19 cellular contexts compared by ENCODE assay signal in the genomic region with DNA sequence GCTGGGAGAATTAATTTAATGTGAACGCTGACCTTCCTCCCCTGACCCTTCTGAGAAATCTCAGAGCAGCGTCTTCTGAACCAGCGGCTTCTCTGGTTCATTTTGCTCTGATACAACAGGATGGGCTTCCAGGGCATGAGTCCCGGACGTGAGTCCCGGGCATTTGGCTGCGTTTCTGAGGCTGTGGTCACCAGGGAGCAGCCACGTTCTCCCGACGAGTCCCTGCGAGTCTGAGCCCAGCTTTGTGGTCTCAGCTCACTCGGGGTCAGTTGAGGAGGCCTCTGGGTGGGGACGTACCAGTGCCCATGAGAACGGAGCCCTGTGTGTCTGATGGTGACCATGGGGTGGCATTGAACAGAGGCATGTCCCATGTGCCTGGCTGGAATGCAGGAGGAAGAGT. TPM values are rescaled to one million over a fixed set of nuclear protein-coding genes. Genes with fewer than 3 reads are reported as not detected.
A peak's percentile ranks its signal among the peaks of the same experiment; 100 is the strongest.
DNase-seq lines count a peak whose midpoint lies in the region; ATAC-seq and TF ChIP-seq lines count a peak whose summit lies in the region.
"Had no signal": no experiment of that assay in that cellular context is flagged by ENCODE, and none has a peak within 500 bp of the region (broad histone marks: within the 10 kb centered on the region; RNA-seq: fewer than 3 reads in every experiment).

No MANE protein-coding gene starts in this region.

- H3K4me3 Mint-ChIP-seq in activated CD8-positive, alpha-beta memory T cell treated with anti-CD3 and anti-CD28 coated beads, Interleukin-2, amount 10 ng/mL, durations not matched to agents 7 days and 5 days, result no peak overlapping the region
- H3K4me3 Mint-ChIP-seq in chondrocyte (ENCODE audit: unreplicated experiment) (no peak overlapping the region), endodermal cell (no peak overlapping the region)
- no peak overlapping the region for H3K4me3 Mint-ChIP-seq in activated naive CD4-positive, alpha-beta T cell treated with anti-CD3 and anti-CD28 coated beads, Interleukin-2, amount 10 ng/mL, durations not matched to agents 7 days and 5 days
- H3K4me3 Mint-ChIP-seq: CD14-positive monocyte; CD4-positive, alpha-beta memory T cell; GM23338; HFFc6 had no signal

- no peaks in the 10 kb centered on the region for H3K36me3 ChIP-seq in neuronal stem cell (replicated peaks in 1 of 2; ENCODE audit: control insufficient read depth in 2 of 2, insufficient read depth in 2 of 2, low read length in 2 of 2)
- peaks cover 0 to 5% (median 0%) of the 10 kb centered on the region in 6 donors for H3K36me3 ChIP-seq in spleen
- no peaks in the 10 kb centered on the region for H3K36me3 ChIP-seq in endodermal cell (ENCODE audit: control insufficient read depth, insufficient read depth, low read length)
- H3K36me3 ChIP-seq: BLaER1 had no signal

- no peak for ATAC-seq in activated CD8-positive, alpha-beta memory T cell treated with anti-CD3 and anti-CD28 coated beads, Interleukin-2, amount 10 ng/mL, durations not matched to agents 7 days and 5 days
- ATAC-seq: GM23338, HCT116 had no signal

- H3K27me3 ChIP-seq in neuronal stem cell (ENCODE audit: control insufficient read depth in 3 of 3, insufficient read depth in 3 of 3, low read depth in 1 of 3, low read length in 3 of 3), result no peaks in the 10 kb centered on the region
- H3K27me3 ChIP-seq in spleen (replicated peaks in 1 of 7), result no peaks in the 10 kb centered on the region
- no peaks in the 10 kb centered on the region for H3K27me3 ChIP-seq in endodermal cell (ENCODE audit: control insufficient read depth, insufficient read depth, low read length, poor library complexity, severe bottlenecking)
- H3K27me3 ChIP-seq: BLaER1 had no signal

- no peak overlapping the region for H4K91ac ChIP-seq in neuronal stem cell (ENCODE audit: low read depth, low read length, poor library complexity)

- peaks cover 0 to 5% of the 10 kb centered on the region in 2 donors for H3K9me3 ChIP-seq in neuronal stem cell (replicated peaks in 1 of 2; ENCODE audit: control insufficient read depth in 2 of 2, insufficient read depth in 1 of 2, low read depth in 1 of 2, low read length in 2 of 2)
- peaks cover 0 to 8% (median 0%) of the 10 kb centered on the region in 8 donors for H3K9me3 ChIP-seq in spleen
- H3K9me3 ChIP-seq in endodermal cell (ENCODE audit: control insufficient read depth, low read length), result no peaks in the 10 kb centered on the region
- H3K9me3 ChIP-seq: BLaER1 had no signal

- CTCF ChIA-PET in activated CD8-positive, alpha-beta memory T cell treated with anti-CD3 and anti-CD28 coated beads, Interleukin-2, amount 10 ng/mL, durations not matched to agents 7 days and 5 days (lab: Charles Lee), result no interaction called here
- CTCF ChIA-PET in activated naive CD4-positive, alpha-beta T cell treated with anti-CD3 and anti-CD28 coated beads, Interleukin-2, amount 10 ng/mL, durations not matched to agents 7 days and 5 days (lab: Charles Lee), result no interaction called here

- H3K79me1 ChIP-seq in neuronal stem cell (ENCODE audit: low read depth, low read length), result peaks cover 6% of the 10 kb centered on the region

- H2BK15ac ChIP-seq in neuronal stem cell (ENCODE audit: low read length), result no peak overlapping the region

- no peak for TF ChIP-seq POLR2A in spleen (IDR thresholded peaks at IDR 0.05)

- intact Hi-C loops in spleen (cut with DNase I; ENCODE audit: low total_unique reads), result no loop called here

- no peak overlapping the region for H2AFZ ChIP-seq in neuronal stem cell (ENCODE audit: low read length)
- H2AFZ ChIP-seq: GM23338 had no signal

- H3K36me3 Mint-ChIP-seq in activated CD8-positive, alpha-beta memory T cell treated with anti-CD3 and anti-CD28 coated beads, Interleukin-2, amount 10 ng/mL, durations not matched to agents 7 days and 5 days, result no peaks in the 10 kb centered on the region
- peaks cover 2% of the 10 kb centered on the region for H3K36me3 Mint-ChIP-seq in chondrocyte (ENCODE audit: low read depth)
- H3K36me3 Mint-ChIP-seq in activated naive CD4-positive, alpha-beta T cell treated with anti-CD3 and anti-CD28 coated beads, Interleukin-2, amount 10 ng/mL, durations not matched to agents 7 days and 5 days, result no peaks in the 10 kb centered on the region
- no peaks in the 10 kb centered on the region for H3K36me3 Mint-ChIP-seq in endodermal cell (ENCODE audit: low read depth)
- H3K36me3 Mint-ChIP-seq: CD14-positive monocyte had no signal

- H3K14ac ChIP-seq in neuronal stem cell (ENCODE audit: low read length), result peak overlapping the region; percentile 97

- no peak overlapping the region for H3K18ac ChIP-seq in neuronal stem cell (ENCODE audit: low read length)

- H3K27me3 Mint-ChIP-seq in activated CD8-positive, alpha-beta memory T cell treated with anti-CD3 and anti-CD28 coated beads, Interleukin-2, amount 10 ng/mL, durations not matched to agents 7 days and 5 days, result no peaks in the 10 kb centered on the region
- H3K27me3 Mint-ChIP-seq in chondrocyte (ENCODE audit: low read depth) (no peaks in the 10 kb centered on the region), endodermal cell (ENCODE audit: insufficient read depth) (peaks cover 11% of the 10 kb centered on the region)
- no peaks in the 10 kb centered on the region for H3K27me3 Mint-ChIP-seq in activated naive CD4-positive, alpha-beta T cell treated with anti-CD3 and anti-CD28 coated beads, Interleukin-2, amount 10 ng/mL, durations not matched to agents 7 days and 5 days

- H3K27ac ChIP-seq in neuronal stem cell (replicated peaks; ENCODE audit: low read length), result no peak overlapping the region
- H3K27ac ChIP-seq in spleen, result no peak overlapping the region
- no peak overlapping the region for H3K27ac ChIP-seq in endodermal cell (ENCODE audit: low read depth, low read length)
- H3K27ac ChIP-seq: BLaER1 had no signal

- peaks cover 14% of the 10 kb centered on the region for H3K4me1 Mint-ChIP-seq in activated CD8-positive, alpha-beta memory T cell treated with anti-CD3 and anti-CD28 coated beads, Interleukin-2, amount 10 ng/mL, durations not matched to agents 7 days and 5 days
- H3K4me1 Mint-ChIP-seq in chondrocyte (ENCODE audit: low read depth) (no peaks in the 10 kb centered on the region), endodermal cell (peaks cover 4% of the 10 kb centered on the region)
- peaks cover 9% of the 10 kb centered on the region for H3K4me1 Mint-ChIP-seq in activated naive CD4-positive, alpha-beta T cell treated with anti-CD3 and anti-CD28 coated beads, Interleukin-2, amount 10 ng/mL, durations not matched to agents 7 days and 5 days
- H3K4me1 Mint-ChIP-seq: CD14-positive monocyte, GM23338 had no signal

- no peaks in the 10 kb centered on the region for H3K9me3 Mint-ChIP-seq in activated CD8-positive, alpha-beta memory T cell treated with anti-CD3 and anti-CD28 coated beads, Interleukin-2, amount 10 ng/mL, durations not matched to agents 7 days and 5 days (ENCODE audit: low read depth)
- peaks cover 11% of the 10 kb centered on the region for H3K9me3 Mint-ChIP-seq in chondrocyte (ENCODE audit: low read depth)
- H3K9me3 Mint-ChIP-seq in activated naive CD4-positive, alpha-beta T cell treated with anti-CD3 and anti-CD28 coated beads, Interleukin-2, amount 10 ng/mL, durations not matched to agents 7 days and 5 days, result no peaks in the 10 kb centered on the region
- peaks cover 2% of the 10 kb centered on the region for H3K9me3 Mint-ChIP-seq in endodermal cell

- H2AK5ac ChIP-seq in neuronal stem cell (ENCODE audit: low read depth, low read length), result peak overlapping the region; percentile 24

- no peak overlapping the region for H2BK120ac ChIP-seq in neuronal stem cell (ENCODE audit: low read depth, low read length)

- peak overlapping the region; percentile 32 for H2BK5ac ChIP-seq in neuronal stem cell (ENCODE audit: low read length)

- no peak for TF ChIP-seq CTCF in chondrocyte (IDR thresholded peaks at IDR 0.05)
- TF ChIP-seq CTCF in spleen (IDR thresholded peaks at IDR 0.05 in 8 of 11, conservative IDR thresholded peaks at IDR 0.05 in 3 of 11), result no peak
- TF ChIP-seq CTCF in endodermal cell (conservative IDR thresholded peaks at IDR 0.05), result no peak

- H3K27ac Mint-ChIP-seq in activated CD8-positive, alpha-beta memory T cell treated with anti-CD3 and anti-CD28 coated beads, Interleukin-2, amount 10 ng/mL, durations not matched to agents 7 days and 5 days, result no peak overlapping the region
- H3K27ac Mint-ChIP-seq in chondrocyte (ENCODE audit: unreplicated experiment) (no peak overlapping the region), endodermal cell (no peak overlapping the region)
- no peak overlapping the region for H3K27ac Mint-ChIP-seq in activated naive CD4-positive, alpha-beta T cell treated with anti-CD3 and anti-CD28 coated beads, Interleukin-2, amount 10 ng/mL, durations not matched to agents 7 days and 5 days
- H3K27ac Mint-ChIP-seq: GM23338, HFFc6 had no signal

- peak overlapping the region; percentile 18 for H3K9ac ChIP-seq in neuronal stem cell (ENCODE audit: low read depth, low read length, poor library complexity)
- no peak overlapping the region for H3K9ac ChIP-seq in endodermal cell (ENCODE audit: extremely low read depth, low read length, poor library complexity, severe bottlenecking)
- H3K9ac ChIP-seq: BLaER1 had no signal

- no peak overlapping the region for H3K23ac ChIP-seq in neuronal stem cell (ENCODE audit: low read depth, low read length, poor library complexity)

- peak; percentile 24 for DNase-seq in activated CD8-positive, alpha-beta memory T cell treated with anti-CD3 and anti-CD28 coated beads for 24 hours
- DNase-seq in activated CD8-positive, alpha-beta memory T cell treated with anti-CD3 and anti-CD28 coated beads, Interleukin-2, amount 10 ng/mL, durations not matched to agents 7 days and 5 days, result no peak
- DNase-seq in chondrocyte (ENCODE audit: low spot score), result peak; percentile 59
- no peak for DNase-seq in neuronal stem cell (ENCODE audit: low spot score)
- DNase-seq in spleen, result peak; percentile 40
- no peak for DNase-seq in activated naive CD4-positive, alpha-beta T cell treated with anti-CD3 and anti-CD28 coated beads, Interleukin-2, amount 10 ng/mL, durations not matched to agents 7 days and 5 days
- no peak for DNase-seq in amygdala (lab: John Stamatoyannopoulos, UW)
- no peak for DNase-seq in endodermal cell
- DNase-seq: 8988T; CD4-positive, alpha-beta memory T cell; DMS153; DMS79; GDM1; H7; HFFc6 had no signal

- H3K4ac ChIP-seq in neuronal stem cell (ENCODE audit: low read length), result no peak overlapping the region

- WGBS in neuronal stem cell (ENCODE audit: extremely low coverage in 2 of 2, insufficient read length in 2 of 2, insufficient replicate concordance in 1 of 2), 2 donors, result no CpG with 5 or more reads among the region's 14 CpGs
- 89 to 95% (median 93%) methylated on average over 13 to 14 of the region's 14 CpGs for WGBS in spleen, 5 donors
- WGBS in endodermal cell (ENCODE audit: insufficient coverage in 1 of 2, insufficient read length in 1 of 2), 2 experiments, result 92 to 93% methylated on average over 14 of the region's 14 CpGs

- H3K4me1 ChIP-seq in neuronal stem cell (ENCODE audit: control insufficient read depth in 2 of 2, insufficient read depth in 1 of 2, low read depth in 1 of 2, low read length in 2 of 2) (peaks cover 0 to 9% of the 10 kb centered on the region in 2 donors), spleen (peaks cover 0 to 12% (median 6%) of the 10 kb centered on the region in 6 donors), endodermal cell (ENCODE audit: control insufficient read depth, insufficient read depth, low read length) (no peaks in the 10 kb centered on the region)
- H3K4me1 ChIP-seq: BLaER1 had no signal

- no peak overlapping the region for H4K8ac ChIP-seq in neuronal stem cell (ENCODE audit: low read depth, low read length)

- H3K4me3 ChIP-seq in neuronal stem cell (ENCODE audit: low read length in 2 of 2) (no peak overlapping the region), spleen (no peak overlapping the region), endodermal cell (ENCODE audit: low read length) (no peak overlapping the region)
- H3K4me3 ChIP-seq: BLaER1, GM23338 had no signal

- H3K4me2 ChIP-seq in neuronal stem cell (ENCODE audit: insufficient read depth, low read length, poor library complexity, severe bottlenecking), result no peak overlapping the region
- H3K4me2 ChIP-seq: BLaER1, GM23338 had no signal

- H2BK12ac ChIP-seq in neuronal stem cell (ENCODE audit: low read length), result no peak overlapping the region

RNA-seq across cellular contexts. Expression of a gene that starts 17.7 kb away (rescaled TPM):
- total RNA-seq in activated CD8-positive, alpha-beta memory T cell treated with anti-CD3 and anti-CD28 coated beads, Interleukin-2, amount 10 ng/mL, durations not matched to agents 7 days and 5 days, result 10 to 100 TPM in 1 of 2 experiments, 1 to 10 TPM in 1; 5.7 to 10.4 TPM
- total RNA-seq in chondrocyte (6.3 to 11.4 TPM (median 10.2 TPM) in 3 replicates), spleen (10 to 100 TPM; 35.3 to 71.7 (median 46.0) TPM), endodermal cell (10 to 100 TPM; 53.7 to 68.9 TPM)
- 7.3 TPM for polyA plus RNA-seq in neuronal stem cell (2013, experiment 1 of 2)
- polyA plus RNA-seq in neuronal stem cell (2013, experiment 2 of 2), result 7.9 TPM
- 10 to 100 TPM; 12.6 to 31.6 (median 23.3) TPM for polyA plus RNA-seq in spleen
- polyA plus RNA-seq in endodermal cell (2013, experiment 1 of 2), result 17.7 TPM
- 15.0 TPM for polyA plus RNA-seq in endodermal cell (2013, experiment 2 of 2)

RNA-seq across cellular contexts. Expression of a gene that starts 24.6 kb away (rescaled TPM):
- total RNA-seq in activated CD8-positive, alpha-beta memory T cell treated with anti-CD3 and anti-CD28 coated beads, Interleukin-2, amount 10 ng/mL, durations not matched to agents 7 days and 5 days, result 1 to 10 TPM; 6.8 to 8.5 TPM
- total RNA-seq in chondrocyte, result 5.2 to 7.7 TPM (median 5.9 TPM) in 3 replicates
- polyA plus RNA-seq in neuronal stem cell (2013, experiment 1 of 2), result 1.3 TPM
- 1.4 TPM for polyA plus RNA-seq in neuronal stem cell (2013, experiment 2 of 2)
- 10 to 100 TPM in 5 of 7 donors, 1 to 10 TPM in 2; 7.1 to 14.7 (median 11.6) TPM for total RNA-seq in spleen
- polyA plus RNA-seq in spleen, result 1 to 10 TPM in 2 of 3 donors, under 1 TPM in 1; 0.59 to 4.3 (median 1.1) TPM
- 1 to 10 TPM; 6.8 to 7.7 TPM for total RNA-seq in endodermal cell
- 3.3 TPM for polyA plus RNA-seq in endodermal cell (2013, experiment 1 of 2)
- polyA plus RNA-seq in endodermal cell (2013, experiment 2 of 2), result 4.1 TPM

RNA-seq across cellular contexts. Expression of a gene that starts 40.5 kb away (rescaled TPM):
- total RNA-seq in activated CD8-positive, alpha-beta memory T cell treated with anti-CD3 and anti-CD28 coated beads, Interleukin-2, amount 10 ng/mL, durations not matched to agents 7 days and 5 days, result 1 to 10 TPM; 1.1 to 1.8 TPM
- total RNA-seq in chondrocyte (1.5 to 2.0 TPM (median 1.8 TPM) in 3 replicates), spleen (1 to 10 TPM in 6 of 7 donors, under 1 TPM in 1; 0.94 to 3.5 (median 2.4) TPM), endodermal cell (under 1 TPM; 0.53 to 0.60 TPM)
- 0.24 TPM for polyA plus RNA-seq in neuronal stem cell (2013, experiment 1 of 2)
- 0.17 TPM for polyA plus RNA-seq in neuronal stem cell (2013, experiment 2 of 2)
- under 1 TPM; 0.35 to 0.96 (median 0.67) TPM for polyA plus RNA-seq in spleen
- polyA plus RNA-seq in endodermal cell (2013, experiment 1 of 2), result 0.71 TPM
- 0.37 TPM for polyA plus RNA-seq in endodermal cell (2013, experiment 2 of 2)
- polyA plus RNA-seq: CD14-positive monocyte; CD4-positive, alpha-beta memory T cell had no signal

RNA-seq across cellular contexts. Expression of a gene that starts 50.1 kb away (rescaled TPM):
- 100 to 1,000 TPM; 262 to 325 TPM for total RNA-seq in activated CD8-positive, alpha-beta memory T cell treated with anti-CD3 and anti-CD28 coated beads, Interleukin-2, amount 10 ng/mL, durations not matched to agents 7 days and 5 days
- total RNA-seq in chondrocyte (155 to 196 TPM (median 189 TPM) in 3 replicates), spleen (100 to 1,000 TPM; 167 to 218 (median 186) TPM), endodermal cell (100 to 1,000 TPM; 110 to 112 TPM)
- polyA plus RNA-seq in neuronal stem cell (2013, experiment 1 of 2), result 106 TPM
- polyA plus RNA-seq in neuronal stem cell (2013, experiment 2 of 2), result 98.6 TPM
- 100 to 1,000 TPM; 279 to 499 (median 316) TPM for polyA plus RNA-seq in spleen
- polyA plus RNA-seq in endodermal cell (2013, experiment 1 of 2), result 121 TPM
- 115 TPM for polyA plus RNA-seq in endodermal cell (2013, experiment 2 of 2)

Comparison
In these comparisons a context has a peak if more than half of its experiments do, and no peak if none do; other contexts are left out.
1. DNase-seq: peak in activated CD8-positive, alpha-beta memory T cell treated with anti-CD3 and anti-CD28 coated beads for 24 hours (single experiment), chondrocyte (single experiment) and spleen (single experiment); none in activated CD8-positive, alpha-beta memory T cell treated with anti-CD3 and anti-CD28 coated beads, Interleukin-2, amount 10 ng/mL, durations not matched to agents 7 days and 5 days (single experiment), neuronal stem cell (single experiment), activated naive CD4-positive, alpha-beta T cell treated with anti-CD3 and anti-CD28 coated beads, Interleukin-2, amount 10 ng/mL, durations not matched to agents 7 days and 5 days (single experiment), amygdala (0 of 56) and endodermal cell (single experiment).